ENCODE assay signal across 2 cellular contexts in genomic region chr10:48194830-48195229, GRCh38.
TF ChIP-seq lines count a peak whose summit lies in the region.

No MANE protein-coding gene starts in this region.

TF ChIP-seq in HCT116, 20 proteins besides CTCF, POLR2A, EP300 and RAD21 (continued from another document):
- TF ChIP-seq, protein P1, sequence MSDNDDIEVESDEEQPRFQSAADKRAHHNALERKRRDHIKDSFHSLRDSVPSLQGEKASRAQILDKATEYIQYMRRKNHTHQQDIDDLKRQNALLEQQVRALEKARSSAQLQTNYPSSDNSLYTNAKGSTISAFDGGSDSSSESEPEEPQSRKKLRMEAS (IDR thresholded peaks at IDR 0.05), result no peak
- TF ChIP-seq YY1 (IDR thresholded peaks at IDR 0.05; ENCODE audit: extremely low read depth, insufficient replicate concordance, low read depth, low read length), result no peak

TF ChIP-seq in liver, 16 proteins besides CTCF, POLR2A, EP300 and RAD21 (continued from another document):
- TF ChIP-seq REST (IDR thresholded peaks at IDR 0.05), result no peak
